ENCODE assay signal across 11 cellular contexts in genomic region chr15:64813075-64813474, GRCh38. TPM values are rescaled to one million over a fixed set of nuclear protein-coding genes. Genes with fewer than 3 reads are reported as not detected.
DNase-seq lines count a peak whose midpoint lies in the region; ATAC-seq and TF ChIP-seq lines count a peak whose summit lies in the region.
"Had no signal": no experiment of that assay in that cellular context is flagged by ENCODE, and none has a peak within 500 bp of the region (broad histone marks: within the 10 kb centered on the region; RNA-seq: fewer than 3 reads in every experiment).

No MANE protein-coding gene starts in this region.

- peak overlapping the region; percentile 72 for H3K27ac Mint-ChIP-seq in activated T-helper 17 cell treated with anti-CD3 and anti-CD28 coated beads, Interleukin-2, amount 50 U/mL, for 72 hours
- peak overlapping the region; percentile 64 for H3K27ac Mint-ChIP-seq in nephron progenitor cell
- H3K27ac Mint-ChIP-seq: activated naive CD4-positive, alpha-beta T cell treated with anti-CD3 and anti-CD28 coated beads, Interleukin-2, amount 10 ng/mL, durations not matched to agents 7 days and 5 days had no signal

- no peak for TF ChIP-seq CTCF in nephron progenitor cell (IDR thresholded peaks at IDR 0.05)

- no peaks in the 10 kb centered on the region for H3K4me1 Mint-ChIP-seq in activated T-helper 17 cell treated with anti-CD3 and anti-CD28 coated beads, Interleukin-2, amount 50 U/mL, for 72 hours
- H3K4me1 Mint-ChIP-seq in nephron progenitor cell, result peaks cover 63% of the 10 kb centered on the region
- H3K4me1 Mint-ChIP-seq: activated naive CD4-positive, alpha-beta T cell treated with anti-CD3 and anti-CD28 coated beads, Interleukin-2, amount 10 ng/mL, durations not matched to agents 7 days and 5 days had no signal

- H3K27me3 Mint-ChIP-seq in activated T-helper 17 cell treated with anti-CD3 and anti-CD28 coated beads, Interleukin-2, amount 50 U/mL, for 72 hours, result no peaks in the 10 kb centered on the region
- H3K27me3 Mint-ChIP-seq in nephron progenitor cell (ENCODE audit: low read depth, poor library complexity), result peaks cover 24% of the 10 kb centered on the region

- H3K4me3 Mint-ChIP-seq in activated T-helper 17 cell treated with anti-CD3 and anti-CD28 coated beads, Interleukin-2, amount 50 U/mL, for 72 hours, result no peak overlapping the region
- no peak overlapping the region for H3K4me3 Mint-ChIP-seq in nephron progenitor cell
- H3K4me3 Mint-ChIP-seq: activated naive CD4-positive, alpha-beta T cell treated with anti-CD3 and anti-CD28 coated beads, Interleukin-2, amount 10 ng/mL, durations not matched to agents 7 days and 5 days had no signal

- TF ChIP-seq POLR2A in GM19099 (IDR thresholded peaks at IDR 0.05; ENCODE audit: extremely low read depth, insufficient read length, low read depth), result peak; percentile 14

- no peaks in the 10 kb centered on the region for H3K36me3 Mint-ChIP-seq in activated T-helper 17 cell treated with anti-CD3 and anti-CD28 coated beads, Interleukin-2, amount 50 U/mL, for 72 hours (ENCODE audit: low read depth)
- peaks cover 11% of the 10 kb centered on the region for H3K36me3 Mint-ChIP-seq in nephron progenitor cell (ENCODE audit: low read depth)

- no peaks in the 10 kb centered on the region for H3K9me3 Mint-ChIP-seq in activated T-helper 17 cell treated with anti-CD3 and anti-CD28 coated beads, Interleukin-2, amount 50 U/mL, for 72 hours
- no peaks in the 10 kb centered on the region for H3K9me3 Mint-ChIP-seq in nephron progenitor cell
- H3K9me3 Mint-ChIP-seq: activated naive CD4-positive, alpha-beta T cell treated with anti-CD3 and anti-CD28 coated beads, Interleukin-2, amount 10 ng/mL, durations not matched to agents 7 days and 5 days had no signal

- DNase-seq in HUDEP-2 (lab: John Stamatoyannopoulos, UW; ENCODE audit: unreplicated experiment in 76 of 76) (peak in 47 of 76 experiments; percentile 4 to 66 (median 32)), nephron progenitor cell (no peak), iPS-NIHi11 (ENCODE audit: low spot score) (no peak), NCI-H1694 treated with DMSO at 0.1 percent for 48 hours (lab: John Stamatoyannopoulos, UW) (no peak)
- DNase-seq: activated naive CD4-positive, alpha-beta T cell treated with anti-CD3 and anti-CD28 coated beads, Interleukin-2, amount 10 ng/mL, durations not matched to agents 7 days and 5 days; NCI-H2029; T1000; uterus had no signal

- no peak for ATAC-seq in activated T-helper 17 cell treated with anti-CD3 and anti-CD28 coated beads, Interleukin-2, amount 50 U/mL, for 72 hours (replicated peaks)
- ATAC-seq in GM19395 (IDR thresholded peaks at IDR 0.05; ENCODE audit: unreplicated experiment), result no peak

RNA-seq across cellular contexts. Expression of gene PIF1, which starts 12.4 kb away (rescaled TPM):
- total RNA-seq in activated T-helper 17 cell treated with anti-CD3 and anti-CD28 coated beads, Interleukin-2, amount 50 U/mL, for 72 hours, result 10 to 100 TPM; 44.4 to 53.1 TPM

RNA-seq across cellular contexts. Expression of gene PLEKHO2, which starts 28.6 kb away (rescaled TPM):
- total RNA-seq in activated T-helper 17 cell treated with anti-CD3 and anti-CD28 coated beads, Interleukin-2, amount 50 U/mL, for 72 hours, result 10 to 100 TPM; 21.8 to 25.9 TPM

RNA-seq across cellular contexts. Expression of gene RBPMS2, which starts 37.7 kb away (rescaled TPM):
- total RNA-seq in activated T-helper 17 cell treated with anti-CD3 and anti-CD28 coated beads, Interleukin-2, amount 50 U/mL, for 72 hours, result not detected

Comparison
In these comparisons a context has a peak if more than half of its experiments do, and no peak if none do; other contexts are left out.
1. DNase-seq: peak in HUDEP-2 (47 of 76); none in nephron progenitor cell (single experiment), iPS-NIHi11 (single experiment) and NCI-H1694 treated with DMSO at 0.1 percent for 48 hours (single experiment).